In the genomic region with DNA sequence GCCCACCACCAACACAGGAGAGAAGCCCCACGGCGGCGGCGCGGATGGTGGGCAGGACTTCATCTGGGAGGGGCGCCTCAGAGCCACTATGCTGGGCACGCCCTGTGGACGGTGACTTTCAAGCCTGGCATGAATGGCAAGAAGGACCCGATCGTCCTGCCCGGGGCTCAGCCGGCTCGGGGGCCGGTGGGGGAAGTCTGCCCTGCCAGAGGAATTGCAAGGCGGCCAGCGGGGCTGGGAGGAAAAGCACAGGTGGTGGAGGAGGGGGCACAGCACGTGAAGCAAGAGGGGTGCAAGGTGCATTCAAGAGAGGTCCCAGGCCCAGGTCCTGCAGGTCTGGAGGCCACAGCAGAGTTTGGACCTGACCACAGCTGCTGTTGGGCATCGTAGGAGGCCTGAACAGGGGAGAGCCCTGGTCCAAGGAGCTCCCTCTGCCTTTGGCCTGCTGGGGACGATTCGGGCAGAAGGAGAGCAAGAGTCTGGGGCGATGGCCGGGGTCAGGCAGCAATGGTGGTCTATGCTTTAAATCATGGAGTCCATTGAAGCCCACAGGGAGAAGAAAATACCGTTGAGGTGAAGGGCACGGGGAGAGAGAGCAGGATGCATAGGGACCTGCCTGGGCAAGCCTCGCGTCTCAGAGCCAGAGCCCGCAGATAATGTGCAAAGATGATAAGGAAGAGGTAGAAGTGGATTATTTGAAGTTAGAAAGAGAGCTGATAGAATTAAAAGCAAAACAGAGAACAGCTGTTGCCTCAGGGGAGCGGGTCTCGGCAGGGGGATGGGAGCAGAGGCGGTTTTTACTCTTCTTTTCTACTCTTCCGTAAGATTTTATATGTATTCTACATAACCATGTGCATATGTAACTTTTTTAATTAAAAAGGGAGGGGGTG, we compare ENCODE assay signal across 16 cellular contexts.
DNase-seq lines count a peak whose midpoint lies in the region; ATAC-seq and TF ChIP-seq lines count a peak whose summit lies in the region.
"Had no signal": no experiment of that assay in that cellular context is flagged by ENCODE, and none has a peak within 500 bp of the region (broad histone marks: within the 10 kb centered on the region; RNA-seq: fewer than 3 reads in every experiment).

No MANE protein-coding gene starts in this region.

- no peaks in the 10 kb centered on the region for H3K36me3 ChIP-seq in GM23338 (ENCODE audit: insufficient read depth)
- H3K36me3 ChIP-seq in endodermal cell (ENCODE audit: control insufficient read depth, insufficient read depth, low read length): no peaks in the 10 kb centered on the region
- H3K36me3 ChIP-seq in OCI-LY7 (ENCODE audit: insufficient read depth, low read length): no peaks in the 10 kb centered on the region
- H3K36me3 ChIP-seq: neutrophil had no signal

- peak; percentile 4 for DNase-seq in activated CD4-positive, alpha-beta memory T cell treated with anti-CD3 and anti-CD28 coated beads for 36 hours
- no peak for DNase-seq in activated CD4-positive, alpha-beta memory T cell treated with anti-CD3 and anti-CD28 coated beads, Interleukin-2, amount 10 ng/mL, durations not matched to agents 7 days and 5 days
- DNase-seq in GM23338 (ENCODE audit: low spot score): no peak
- peak; percentile 30 for DNase-seq in endodermal cell
- peak in 6 of 10 donors; percentile 4 to 72 (median 35) for DNase-seq in posterior cingulate gyrus
- no peak for DNase-seq in GM19240 (ENCODE audit: insufficient read length, low spot score)
- DNase-seq in stimulated activated effector memory CD8-positive, alpha-beta T cell treated with anti-CD3 and anti-CD28 coated beads, Interleukin-12 subunit alpha, Interleukin-12 subunit beta, amount 100 ng/mL, for 72 hours (ENCODE audit: low spot score in 2 of 2): no peak
- DNase-seq in OCI-LY7 (ENCODE audit: low spot score): no peak
- DNase-seq: central memory CD4-positive, alpha-beta T cell; MV-4-11; NCI-H2029 treated with DMSO at 0.1 percent for 48 hours; NCI-H69; small intestine had no signal

- H3K4me2 ChIP-seq in GM23338 (no peak overlapping the region), OCI-LY7 (ENCODE audit: low read length) (no peak overlapping the region)

- POLR2A ChIA-PET in activated CD4-positive, alpha-beta memory T cell treated with anti-CD3 and anti-CD28 coated beads for 36 hours (lab: Charles Lee): no interaction called here
- POLR2A ChIA-PET in activated CD4-positive, alpha-beta memory T cell treated with anti-CD3 and anti-CD28 coated beads, Interleukin-2, amount 10 ng/mL, durations not matched to agents 7 days and 5 days (lab: Charles Lee): no interaction called here
- POLR2A ChIA-PET in OCI-LY7 (lab: Charles Lee): no interaction called here

- no peaks in the 10 kb centered on the region for H3K4me1 Mint-ChIP-seq in activated CD4-positive, alpha-beta memory T cell treated with anti-CD3 and anti-CD28 coated beads for 36 hours (ENCODE audit: low read depth)
- H3K4me1 Mint-ChIP-seq in activated CD4-positive, alpha-beta memory T cell treated with anti-CD3 and anti-CD28 coated beads, Interleukin-2, amount 10 ng/mL, durations not matched to agents 7 days and 5 days: no peaks in the 10 kb centered on the region
- peaks cover 8% of the 10 kb centered on the region for H3K4me1 Mint-ChIP-seq in GM23338
- H3K4me1 Mint-ChIP-seq in endodermal cell: peaks cover 3% of the 10 kb centered on the region
- peaks cover 6% of the 10 kb centered on the region for H3K4me1 Mint-ChIP-seq in stimulated activated effector memory CD8-positive, alpha-beta T cell treated with anti-CD3 and anti-CD28 coated beads, Interleukin-12 subunit alpha, Interleukin-12 subunit beta, amount 100 ng/mL, for 72 hours

- no peak for TF ChIP-seq CTCF in GM23338 (conservative IDR thresholded peaks at IDR 0.05; ENCODE audit: low read depth in 2 of 2)
- no peak for TF ChIP-seq CTCF in endodermal cell (conservative IDR thresholded peaks at IDR 0.05)
- no peak for TF ChIP-seq CTCF in OCI-LY7 (conservative IDR thresholded peaks at IDR 0.05; ENCODE audit: low read length)

- no peaks in the 10 kb centered on the region for H3K36me3 Mint-ChIP-seq in activated CD4-positive, alpha-beta memory T cell treated with anti-CD3 and anti-CD28 coated beads for 36 hours
- no peaks in the 10 kb centered on the region for H3K36me3 Mint-ChIP-seq in activated CD4-positive, alpha-beta memory T cell treated with anti-CD3 and anti-CD28 coated beads, Interleukin-2, amount 10 ng/mL, durations not matched to agents 7 days and 5 days (ENCODE audit: low read depth)
- H3K36me3 Mint-ChIP-seq in GM23338 (ENCODE audit: low read depth): no peaks in the 10 kb centered on the region
- no peaks in the 10 kb centered on the region for H3K36me3 Mint-ChIP-seq in endodermal cell (ENCODE audit: low read depth)
- H3K36me3 Mint-ChIP-seq in stimulated activated effector memory CD8-positive, alpha-beta T cell treated with anti-CD3 and anti-CD28 coated beads, Interleukin-12 subunit alpha, Interleukin-12 subunit beta, amount 100 ng/mL, for 72 hours: no peaks in the 10 kb centered on the region

- no peak for ATAC-seq in GM23338
- ATAC-seq in stimulated activated effector memory CD8-positive, alpha-beta T cell treated with anti-CD3 and anti-CD28 coated beads, Interleukin-12 subunit alpha, Interleukin-12 subunit beta, amount 100 ng/mL, for 72 hours: no peak
- ATAC-seq: Panc1 had no signal

- H3K27me3 ChIP-seq in GM23338 (ENCODE audit: insufficient read depth): no peaks in the 10 kb centered on the region
- H3K27me3 ChIP-seq in endodermal cell (ENCODE audit: control insufficient read depth, insufficient read depth, low read length, poor library complexity, severe bottlenecking): no peaks in the 10 kb centered on the region
- H3K27me3 ChIP-seq: neutrophil had no signal

- H3K9ac ChIP-seq in endodermal cell (ENCODE audit: extremely low read depth, low read length, poor library complexity, severe bottlenecking): no peak overlapping the region

- H3K4me1 ChIP-seq in GM23338 (ENCODE audit: insufficient read depth) (no peaks in the 10 kb centered on the region), endodermal cell (ENCODE audit: control insufficient read depth, insufficient read depth, low read length) (no peaks in the 10 kb centered on the region), OCI-LY7 (ENCODE audit: insufficient read depth, low read length, poor library complexity, severe bottlenecking) (no peaks in the 10 kb centered on the region)

- H4K20me1 ChIP-seq in GM23338 (replicated peaks; ENCODE audit: insufficient read depth): no peaks in the 10 kb centered on the region
- H4K20me1 ChIP-seq in OCI-LY7 (ENCODE audit: insufficient read depth, low read length): no peaks in the 10 kb centered on the region

- 96% methylated on average over 17 to 28 of the region's 31 CpGs for WGBS in endodermal cell (ENCODE audit: insufficient coverage in 1 of 2, insufficient read length in 1 of 2), 2 experiments

- no peak overlapping the region for H3K27ac Mint-ChIP-seq in activated CD4-positive, alpha-beta memory T cell treated with anti-CD3 and anti-CD28 coated beads for 36 hours
- H3K27ac Mint-ChIP-seq in activated CD4-positive, alpha-beta memory T cell treated with anti-CD3 and anti-CD28 coated beads, Interleukin-2, amount 10 ng/mL, durations not matched to agents 7 days and 5 days: no peak overlapping the region
- H3K27ac Mint-ChIP-seq in GM23338 (no peak overlapping the region), endodermal cell (no peak overlapping the region)
- no peak overlapping the region for H3K27ac Mint-ChIP-seq in stimulated activated effector memory CD8-positive, alpha-beta T cell treated with anti-CD3 and anti-CD28 coated beads, Interleukin-12 subunit alpha, Interleukin-12 subunit beta, amount 100 ng/mL, for 72 hours

- CTCF ChIA-PET in activated CD4-positive, alpha-beta memory T cell treated with anti-CD3 and anti-CD28 coated beads for 36 hours (lab: Charles Lee): no interaction called here
- CTCF ChIA-PET in activated CD4-positive, alpha-beta memory T cell treated with anti-CD3 and anti-CD28 coated beads, Interleukin-2, amount 10 ng/mL, durations not matched to agents 7 days and 5 days (lab: Charles Lee): no interaction called here
- CTCF ChIA-PET in OCI-LY7 (lab: Charles Lee; ENCODE audit: unreplicated experiment): no interaction called here

- no peaks in the 10 kb centered on the region for H3F3A ChIP-seq in GM23338 (replicated peaks; ENCODE audit: low read depth)

- intact Hi-C loops in activated CD4-positive, alpha-beta memory T cell treated with anti-CD3 and anti-CD28 coated beads for 36 hours (cut with micrococcal nuclease): no loop called here
- intact Hi-C loops in posterior cingulate gyrus (cut with DNase I): no loop called here
- intact Hi-C loops in OCI-LY7 (cut with micrococcal nuclease; ENCODE audit: unreplicated experiment): no loop called here

- H3K27ac ChIP-seq in GM23338 (ENCODE audit: low read depth) (no peak overlapping the region), endodermal cell (ENCODE audit: low read depth, low read length) (no peak overlapping the region), OCI-LY7 (ENCODE audit: low read depth, low read length, poor library complexity, severe bottlenecking) (no peak overlapping the region)
- H3K27ac ChIP-seq: neutrophil had no signal

- H3K4me3 ChIP-seq in GM23338 (no peak overlapping the region), endodermal cell (ENCODE audit: low read length) (no peak overlapping the region), OCI-LY7 (ENCODE audit: low read depth, low read length, poor library complexity, severe bottlenecking) (no peak overlapping the region)
- H3K4me3 ChIP-seq: lung had no signal

- no peaks in the 10 kb centered on the region for H3K79me2 ChIP-seq in GM23338 (replicated peaks; ENCODE audit: insufficient read depth)
- no peaks in the 10 kb centered on the region for H3K79me2 ChIP-seq in OCI-LY7 (ENCODE audit: insufficient read depth, low read depth, low read length)

- no peaks in the 10 kb centered on the region for H3K27me3 Mint-ChIP-seq in activated CD4-positive, alpha-beta memory T cell treated with anti-CD3 and anti-CD28 coated beads for 36 hours
- no peaks in the 10 kb centered on the region for H3K27me3 Mint-ChIP-seq in activated CD4-positive, alpha-beta memory T cell treated with anti-CD3 and anti-CD28 coated beads, Interleukin-2, amount 10 ng/mL, durations not matched to agents 7 days and 5 days
- peaks cover 9% of the 10 kb centered on the region for H3K27me3 Mint-ChIP-seq in GM23338 (ENCODE audit: insufficient read depth, low read depth, poor library complexity)
- no peaks in the 10 kb centered on the region for H3K27me3 Mint-ChIP-seq in endodermal cell (ENCODE audit: insufficient read depth)

- H3K9me2 ChIP-seq in GM23338 (ENCODE audit: insufficient read depth) (no peaks in the 10 kb centered on the region), OCI-LY7 (ENCODE audit: insufficient read depth, low read length) (no peaks in the 10 kb centered on the region)

- H3K9me3 ChIP-seq in endodermal cell (ENCODE audit: control insufficient read depth, low read length) (no peaks in the 10 kb centered on the region), OCI-LY7 (ENCODE audit: low read length) (no peaks in the 10 kb centered on the region)
- H3K9me3 ChIP-seq: neutrophil had no signal

- no peaks in the 10 kb centered on the region for H3K9me3 Mint-ChIP-seq in activated CD4-positive, alpha-beta memory T cell treated with anti-CD3 and anti-CD28 coated beads for 36 hours
- no peaks in the 10 kb centered on the region for H3K9me3 Mint-ChIP-seq in activated CD4-positive, alpha-beta memory T cell treated with anti-CD3 and anti-CD28 coated beads, Interleukin-2, amount 10 ng/mL, durations not matched to agents 7 days and 5 days
- no peaks in the 10 kb centered on the region; the same call in 2 of the 3 replicates for H3K9me3 Mint-ChIP-seq in GM23338
- H3K9me3 Mint-ChIP-seq in endodermal cell: no peaks in the 10 kb centered on the region
- H3K9me3 Mint-ChIP-seq in stimulated activated effector memory CD8-positive, alpha-beta T cell treated with anti-CD3 and anti-CD28 coated beads, Interleukin-12 subunit alpha, Interleukin-12 subunit beta, amount 100 ng/mL, for 72 hours: no peaks in the 10 kb centered on the region

- peak overlapping the region; percentile 78 for H2AFZ ChIP-seq in GM23338
- no peak overlapping the region for H2AFZ ChIP-seq in OCI-LY7 (ENCODE audit: low read length)

- no TSS peak for BruUV-seq in OCI-LY7 (replicated peaks; lab: Mats Ljungman, UMichigan)

- H3K4me3 Mint-ChIP-seq in activated CD4-positive, alpha-beta memory T cell treated with anti-CD3 and anti-CD28 coated beads for 36 hours: no peak overlapping the region
- H3K4me3 Mint-ChIP-seq in activated CD4-positive, alpha-beta memory T cell treated with anti-CD3 and anti-CD28 coated beads, Interleukin-2, amount 10 ng/mL, durations not matched to agents 7 days and 5 days: no peak overlapping the region
- H3K4me3 Mint-ChIP-seq in GM23338: no peak overlapping the region
- no peak overlapping the region for H3K4me3 Mint-ChIP-seq in endodermal cell
- no peak overlapping the region for H3K4me3 Mint-ChIP-seq in stimulated activated effector memory CD8-positive, alpha-beta T cell treated with anti-CD3 and anti-CD28 coated beads, Interleukin-12 subunit alpha, Interleukin-12 subunit beta, amount 100 ng/mL, for 72 hours

Comparison
In these comparisons a context has a peak if more than half of its experiments do, and no peak if none do; other contexts are left out.
1. DNase-seq: peak in activated CD4-positive, alpha-beta memory T cell treated with anti-CD3 and anti-CD28 coated beads for 36 hours (single experiment), endodermal cell (single experiment) and posterior cingulate gyrus (6 of 10); none in activated CD4-positive, alpha-beta memory T cell treated with anti-CD3 and anti-CD28 coated beads, Interleukin-2, amount 10 ng/mL, durations not matched to agents 7 days and 5 days (single experiment), GM23338 (single experiment), GM19240 (single experiment), stimulated activated effector memory CD8-positive, alpha-beta T cell treated with anti-CD3 and anti-CD28 coated beads, Interleukin-12 subunit alpha, Interleukin-12 subunit beta, amount 100 ng/mL, for 72 hours (0 of 2) and OCI-LY7 (single experiment).